ENCODE assay signal across 8 cellular contexts in the genomic region with DNA sequence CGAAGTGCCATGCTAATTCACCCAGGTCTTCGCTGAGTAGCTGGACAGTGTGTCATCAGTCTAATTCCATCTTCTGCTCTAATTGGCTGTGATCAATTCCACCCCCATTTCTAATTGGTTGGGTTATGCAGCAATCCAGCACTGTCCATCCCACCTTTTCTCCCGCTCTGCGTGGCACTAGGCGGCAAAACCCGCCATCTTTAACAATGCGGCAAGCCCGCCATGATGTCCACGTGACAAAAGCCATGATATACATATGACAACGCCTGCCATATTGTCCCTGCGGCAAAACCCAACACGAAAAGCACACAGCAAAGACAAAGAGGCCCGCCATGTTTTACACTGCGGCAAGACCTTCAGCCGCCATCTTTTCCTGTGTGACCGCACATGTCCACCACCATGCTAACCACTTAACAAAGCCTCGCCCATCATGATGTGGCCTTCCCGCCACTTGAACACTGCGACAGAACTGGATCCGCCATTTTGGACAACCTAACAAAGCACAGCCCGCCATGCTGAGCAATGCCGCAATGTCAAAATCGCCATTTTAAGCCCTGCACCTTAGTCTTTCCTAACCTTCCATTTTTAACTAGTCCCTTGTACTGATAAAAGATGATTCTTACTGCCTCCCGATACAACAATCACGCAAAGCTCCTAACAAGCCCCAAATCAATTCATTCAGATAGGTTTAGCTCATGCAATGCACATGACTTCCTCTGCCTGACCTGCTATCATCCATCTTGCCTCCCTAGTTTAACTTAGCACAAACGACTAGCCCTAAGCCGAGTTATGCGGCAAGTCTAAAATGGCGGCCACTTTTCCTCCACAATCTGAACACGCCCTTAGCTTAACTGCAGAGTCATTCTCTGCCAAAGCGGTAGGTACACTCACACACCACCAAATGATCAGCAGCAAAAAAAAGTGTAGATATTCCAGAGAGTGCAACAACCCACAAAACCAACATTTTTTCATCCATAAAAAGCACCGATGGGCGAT. TPM values are rescaled to one million over a fixed set of nuclear protein-coding genes. Genes with fewer than 3 reads are reported as not detected.
DNase-seq lines count a peak whose midpoint lies in the region; ATAC-seq, FAIRE-seq and TF ChIP-seq lines count a peak whose summit lies in the region.

No MANE protein-coding gene starts in this region.

- H3K9me3 ChIP-seq in ascending aorta (no peaks in the 10 kb centered on the region), neuronal stem cell (replicated peaks in 1 of 2; ENCODE audit: control insufficient read depth in 2 of 2, insufficient read depth in 1 of 2, low read depth in 1 of 2, low read length in 2 of 2) (no peaks in the 10 kb centered on the region)

- H2BK15ac ChIP-seq in neuronal stem cell (ENCODE audit: low read length): no peak overlapping the region

- no peaks in the 10 kb centered on the region for H3K27me3 ChIP-seq in ascending aorta
- no peaks in the 10 kb centered on the region for H3K27me3 ChIP-seq in neuronal stem cell (ENCODE audit: control insufficient read depth in 3 of 3, insufficient read depth in 3 of 3, low read depth in 1 of 3, low read length in 3 of 3)

- no peak overlapping the region for H2BK12ac ChIP-seq in neuronal stem cell (ENCODE audit: low read length)

- H3K14ac ChIP-seq in neuronal stem cell (ENCODE audit: low read length): no peak overlapping the region

- peak overlapping the region; percentile 75 to 84 for H3K27ac ChIP-seq in ascending aorta
- no peak overlapping the region for H3K27ac ChIP-seq in neuronal stem cell (replicated peaks; ENCODE audit: low read length)

- no peaks in the 10 kb centered on the region for H3K79me1 ChIP-seq in neuronal stem cell (ENCODE audit: low read depth, low read length)

- H2BK5ac ChIP-seq in neuronal stem cell (ENCODE audit: low read length): no peak overlapping the region

- TF ChIP-seq POLR2A in H54 (IDR thresholded peaks at IDR 0.05; ENCODE audit: low read depth, low read length): no peak

- H3K4me1 ChIP-seq in ascending aorta (no peaks in the 10 kb centered on the region), neuronal stem cell (ENCODE audit: control insufficient read depth in 2 of 2, insufficient read depth in 1 of 2, low read depth in 1 of 2, low read length in 2 of 2) (peaks cover 0 to 12% of the 10 kb centered on the region in 2 donors)

- H4K91ac ChIP-seq in neuronal stem cell (ENCODE audit: low read depth, low read length, poor library complexity): no peak overlapping the region

- H3K36me3 ChIP-seq in ascending aorta: no peaks in the 10 kb centered on the region
- H3K36me3 ChIP-seq in neuronal stem cell (replicated peaks in 1 of 2; ENCODE audit: control insufficient read depth in 2 of 2, insufficient read depth in 2 of 2, low read length in 2 of 2): peaks cover 0 to 39% of the 10 kb centered on the region in 2 donors

- intact Hi-C loops in ascending aorta (cut with DNase I): loop anchor here (5.0 kb wide), 1 partner anchor 91 kb away; no protein-coding TSS in a partner anchor

- peak; percentile 78 for DNase-seq in GM13977 (ENCODE audit: low spot score)
- DNase-seq in ascending aorta (ENCODE audit: low spot score in 2 of 2): peak; percentile 91 to 96
- DNase-seq in neuronal stem cell (ENCODE audit: low spot score): no peak
- no peak for DNase-seq in RPMI8226
- no peak for DNase-seq in H54 (ENCODE audit: insufficient read length, low spot score)
- DNase-seq in kidney glomerular epithelial cell (lab: John Stamatoyannopoulos, UW): no peak

- H3K4ac ChIP-seq in neuronal stem cell (ENCODE audit: low read length): no peak overlapping the region

- ATAC-seq in HG03108 (IDR thresholded peaks at IDR 0.05; ENCODE audit: unreplicated experiment) (peak; percentile 74), HG03565 (IDR thresholded peaks at IDR 0.05; ENCODE audit: unreplicated experiment) (no peak)

- H3K4me3 ChIP-seq in ascending aorta (peak overlapping the region; percentile 48 to 64), neuronal stem cell (ENCODE audit: low read length in 2 of 2) (peak overlapping the region in 1 of 2 donors; percentile 70)

- H3K18ac ChIP-seq in neuronal stem cell (ENCODE audit: low read length): no peak overlapping the region

- H3K9ac ChIP-seq in neuronal stem cell (ENCODE audit: low read depth, low read length, poor library complexity): no peak overlapping the region

- no peak overlapping the region for H2AK5ac ChIP-seq in neuronal stem cell (ENCODE audit: low read depth, low read length)

- no CpG with 5 or more reads among the region's 33 CpGs for WGBS in neuronal stem cell (ENCODE audit: extremely low coverage in 2 of 2, insufficient read length in 2 of 2, insufficient replicate concordance in 1 of 2), 2 donors

- no peak overlapping the region for H4K8ac ChIP-seq in neuronal stem cell (ENCODE audit: low read depth, low read length)

- TF ChIP-seq CTCF in GM13977 (IDR thresholded peaks at IDR 0.05; ENCODE audit: extremely low read depth, insufficient read depth, missing control alignments) (no peak), ascending aorta (IDR thresholded peaks at IDR 0.05) (no peak)

- H2AFZ ChIP-seq in neuronal stem cell (ENCODE audit: low read length): peak overlapping the region; percentile 54

- in situ Hi-C loops in GM13977 (cut with MboI; ENCODE audit: low pct_unique_long_range_greater_than_20kb, low sequenced_read_pairs, unreplicated experiment): loop anchor here (25.0 kb wide), 2 partner anchors 286 to 486 kb away; no protein-coding TSS in a partner anchor

- no peak overlapping the region for H3K4me2 ChIP-seq in neuronal stem cell (ENCODE audit: insufficient read depth, low read length, poor library complexity, severe bottlenecking)

- H3K23ac ChIP-seq in neuronal stem cell (ENCODE audit: low read depth, low read length, poor library complexity): no peak overlapping the region

- FAIRE-seq in H54 (lab: Jason Lieb, UNC): no peak

- H2BK120ac ChIP-seq in neuronal stem cell (ENCODE audit: low read depth, low read length): no peak overlapping the region

RNA-seq across cellular contexts. Expression of gene XIST, which starts 1.2 kb away (rescaled TPM):
- total RNA-seq in ascending aorta: 271 TPM
- 0.03 TPM for polyA plus RNA-seq in neuronal stem cell (2013, experiment 1 of 2)
- polyA plus RNA-seq in neuronal stem cell (2013, experiment 2 of 2): under 0.01 TPM

Comparison
In these comparisons a context has a peak if more than half of its experiments do, and no peak if none do; other contexts are left out.
1. DNase-seq: peak in GM13977 (single experiment) and ascending aorta (2 of 2); none in neuronal stem cell (single experiment), RPMI8226 (single experiment), H54 (single experiment) and kidney glomerular epithelial cell (single experiment).